ENCODE assay signal across 8 cellular contexts in genomic region chr1:155186266-155186954, GRCh38. TPM values are rescaled to one million over a fixed set of nuclear protein-coding genes. Genes with fewer than 3 reads are reported as not detected.
DNase-seq lines count a peak whose midpoint lies in the region; ATAC-seq and TF ChIP-seq lines count a peak whose summit lies in the region.
"Had no signal": no experiment of that assay in that cellular context is flagged by ENCODE, and none has a peak within 500 bp of the region (broad histone marks: within the 10 kb centered on the region; RNA-seq: fewer than 3 reads in every experiment).

No MANE protein-coding gene starts in this region.

- peaks cover 3% of the 10 kb centered on the region for H3K9me3 Mint-ChIP-seq in nephron
- H3K9me3 Mint-ChIP-seq in activated naive CD8-positive, alpha-beta T cell treated with anti-CD3 and anti-CD28 coated beads, Interleukin-2, amount 50 U/mL, for 24 hours: no peaks in the 10 kb centered on the region

- no peak overlapping the region for H3K27ac ChIP-seq in OCI-LY7 (ENCODE audit: low read depth, low read length, poor library complexity, severe bottlenecking)

- H2AFZ ChIP-seq in OCI-LY7 (ENCODE audit: low read length): no peak overlapping the region

- no peak overlapping the region for H3K4me3 ChIP-seq in OCI-LY7 (ENCODE audit: low read depth, low read length, poor library complexity, severe bottlenecking)

- H3K9me2 ChIP-seq in OCI-LY7 (ENCODE audit: insufficient read depth, low read length): no peaks in the 10 kb centered on the region

- H3K27me3 Mint-ChIP-seq in nephron (ENCODE audit: low read depth): peaks cover 6% of the 10 kb centered on the region
- H3K27me3 Mint-ChIP-seq in activated naive CD8-positive, alpha-beta T cell treated with anti-CD3 and anti-CD28 coated beads, Interleukin-2, amount 50 U/mL, for 24 hours: no peaks in the 10 kb centered on the region

- CTCF ChIA-PET in OCI-LY7 (lab: Charles Lee; ENCODE audit: unreplicated experiment): interaction anchor here (1.2 kb wide), 1 partner anchor 11 kb away, joined by 5 read pairs; no protein-coding TSS in a partner anchor

- H3K4me3 Mint-ChIP-seq in nephron: peak overlapping the region in 2 of 3 experiments; percentile 11 to 22
- H3K4me3 Mint-ChIP-seq in activated naive CD8-positive, alpha-beta T cell treated with anti-CD3 and anti-CD28 coated beads, Interleukin-2, amount 50 U/mL, for 24 hours: no peak overlapping the region
- H3K4me3 Mint-ChIP-seq: activated CD8-positive, alpha-beta T cell treated with anti-CD3 and anti-CD28 coated beads, Interleukin-2, amount 10 ng/mL, durations not matched to agents 7 days and 5 days had no signal

- H3K4me1 Mint-ChIP-seq in nephron: peaks cover 5% of the 10 kb centered on the region
- H3K4me1 Mint-ChIP-seq in activated naive CD8-positive, alpha-beta T cell treated with anti-CD3 and anti-CD28 coated beads, Interleukin-2, amount 50 U/mL, for 24 hours: peaks cover 2% of the 10 kb centered on the region

- intact Hi-C loops in OCI-LY7 (cut with micrococcal nuclease; ENCODE audit: unreplicated experiment): no loop called here

- DNase-seq in ELF-1 (ENCODE audit: low read depth, low spot score) (peak; percentile 15), OCI-LY7 (ENCODE audit: low spot score) (no peak), NCI-H2171 (lab: John Stamatoyannopoulos, UW) (no peak)
- no peak for DNase-seq in stimulated activated naive CD4-positive, alpha-beta T cell (lab: John Stamatoyannopoulos, UW)
- no peak for DNase-seq in activated naive CD8-positive, alpha-beta T cell treated with anti-CD3 and anti-CD28 coated beads, Interleukin-2, amount 50 U/mL, for 24 hours
- DNase-seq: activated CD8-positive, alpha-beta T cell treated with anti-CD3 and anti-CD28 coated beads, Interleukin-2, amount 10 ng/mL, durations not matched to agents 7 days and 5 days; NCI-H2081 had no signal

- H3K4me1 ChIP-seq in OCI-LY7 (ENCODE audit: insufficient read depth, low read length, poor library complexity, severe bottlenecking): peaks cover 20% of the 10 kb centered on the region

- TF ChIP-seq CTCF in OCI-LY7 (conservative IDR thresholded peaks at IDR 0.05; ENCODE audit: low read length): no peak
- no peak for TF ChIP-seq CTCF in nephron (IDR thresholded peaks at IDR 0.05; ENCODE audit: unreplicated experiment in 3 of 3)

- peak overlapping the region; percentile 90 to 96 (median 95) for H3K27ac Mint-ChIP-seq in nephron
- no peak overlapping the region for H3K27ac Mint-ChIP-seq in activated naive CD8-positive, alpha-beta T cell treated with anti-CD3 and anti-CD28 coated beads, Interleukin-2, amount 50 U/mL, for 24 hours

- no TSS peak for BruUV-seq in OCI-LY7 (replicated peaks; lab: Mats Ljungman, UMichigan)

- peak overlapping the region; percentile 65; the same call in 1 of the 2 replicates for H3K4me2 ChIP-seq in OCI-LY7 (ENCODE audit: low read length)

- POLR2A ChIA-PET in OCI-LY7 (lab: Charles Lee): interaction anchor here (1.8 kb wide), 1 partner anchor 14 kb away, joined by 8 read pairs; the partner anchor contains the start of gene KRTCAP2

- peaks cover 7% of the 10 kb centered on the region for H3K36me3 Mint-ChIP-seq in nephron (ENCODE audit: low read depth)
- H3K36me3 Mint-ChIP-seq in activated naive CD8-positive, alpha-beta T cell treated with anti-CD3 and anti-CD28 coated beads, Interleukin-2, amount 50 U/mL, for 24 hours (ENCODE audit: low read depth): peaks cover 2% of the 10 kb centered on the region

- no peaks in the 10 kb centered on the region for H4K20me1 ChIP-seq in OCI-LY7 (ENCODE audit: insufficient read depth, low read length)

- H3K36me3 ChIP-seq in OCI-LY7 (ENCODE audit: insufficient read depth, low read length): no peaks in the 10 kb centered on the region

- no peaks in the 10 kb centered on the region for H3K9me3 ChIP-seq in OCI-LY7 (ENCODE audit: low read length)

- no peaks in the 10 kb centered on the region for H3K79me2 ChIP-seq in OCI-LY7 (ENCODE audit: insufficient read depth, low read depth, low read length)

- no peak for ATAC-seq in activated naive CD8-positive, alpha-beta T cell treated with anti-CD3 and anti-CD28 coated beads, Interleukin-2, amount 50 U/mL, for 24 hours
- ATAC-seq: activated CD8-positive, alpha-beta T cell treated with anti-CD3 and anti-CD28 coated beads, Interleukin-2, amount 10 ng/mL, durations not matched to agents 7 days and 5 days had no signal

RNA-seq across cellular contexts. Expression of gene TRIM46, which starts 12.8 kb away (rescaled TPM):
- 1.3 and 3.1 TPM in 2 replicates for total RNA-seq in OCI-LY7 (2014; rRNA removed; shearing (Covaris generic))
- total RNA-seq in OCI-LY7 (2022): 3.9 and 4.5 TPM in 2 replicates

RNA-seq across cellular contexts. Expression of gene KRTCAP2, which starts 13.3 kb away (rescaled TPM):
- 80.5 and 128 TPM in 2 replicates for total RNA-seq in OCI-LY7 (2014; rRNA removed; shearing (Covaris generic))
- total RNA-seq in OCI-LY7 (2022): 141 and 166 TPM in 2 replicates

RNA-seq across cellular contexts. Expression of gene THBS3, which starts 21.3 kb away (rescaled TPM):
- total RNA-seq in OCI-LY7 (2014; rRNA removed; shearing (Covaris generic)): 6.9 and 11.1 TPM in 2 replicates
- 28.7 and 37.1 TPM in 2 replicates for total RNA-seq in OCI-LY7 (2022)

RNA-seq across cellular contexts. Expression of gene MTX1, which starts 22.1 kb away (rescaled TPM):
- total RNA-seq in OCI-LY7 (2014; rRNA removed; shearing (Covaris generic)): 67.6 and 70.2 TPM in 2 replicates
- 43.9 and 45.7 TPM in 2 replicates for total RNA-seq in OCI-LY7 (2022)

RNA-seq across cellular contexts. Expression of gene DPM3, which starts 46.1 kb away (rescaled TPM):
- total RNA-seq in OCI-LY7 (2014; rRNA removed; shearing (Covaris generic)): 32.5 and 41.8 TPM in 2 replicates
- total RNA-seq in OCI-LY7 (2022): 56.2 and 65.9 TPM in 2 replicates
